ENCODE assay signal across 19 cellular contexts in the genomic region with DNA sequence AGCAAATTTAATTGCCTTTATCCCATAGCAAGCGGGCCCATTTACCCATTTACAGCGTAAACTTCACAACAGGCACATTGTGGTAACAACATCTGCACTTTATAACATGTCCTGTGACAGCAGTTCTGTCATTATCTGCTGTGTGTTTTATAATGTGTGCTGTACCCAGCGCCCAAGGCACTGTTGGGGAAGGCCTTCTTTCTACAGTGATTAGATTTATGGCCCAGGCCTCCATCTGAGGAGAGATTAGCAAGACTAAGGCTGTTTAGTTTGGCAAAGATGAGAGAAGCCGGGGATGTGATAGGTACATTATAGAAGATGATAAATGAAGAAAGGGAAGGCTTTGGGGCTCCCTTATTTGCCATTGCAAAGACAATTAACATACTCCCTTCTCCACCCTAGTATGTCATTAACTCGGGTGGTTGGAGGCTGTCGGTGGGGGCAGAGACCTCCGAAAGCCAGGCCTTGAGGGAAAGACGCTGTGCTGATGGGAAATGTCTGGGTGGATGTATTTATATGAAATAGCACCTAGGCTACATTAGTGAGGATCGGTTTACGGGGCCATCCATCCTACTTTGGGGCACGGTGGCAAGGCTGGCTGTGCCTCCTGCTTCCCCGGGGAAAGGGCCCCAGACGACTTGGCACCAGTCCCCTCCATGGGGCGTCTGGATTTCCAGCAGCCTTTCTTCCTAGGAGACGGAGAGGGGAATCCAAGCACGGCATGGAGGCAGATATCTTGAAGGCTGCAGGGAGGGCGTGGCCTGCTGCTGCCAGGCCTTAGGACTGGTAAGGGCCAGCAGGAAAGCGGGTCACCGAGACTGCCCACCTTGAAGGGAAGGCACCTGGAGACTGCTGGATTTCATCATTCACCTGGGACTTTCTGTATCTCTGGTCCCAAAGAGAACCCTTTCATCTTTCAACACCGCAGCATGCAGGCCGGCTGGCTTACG.
DNase-seq lines count a peak whose midpoint lies in the region; FAIRE-seq and TF ChIP-seq lines count a peak whose summit lies in the region.
"Had no signal": no experiment of that assay in that cellular context is flagged by ENCODE, and none has a peak within 500 bp of the region (broad histone marks: within the 10 kb centered on the region; RNA-seq: fewer than 3 reads in every experiment).

No MANE protein-coding gene starts in this region.

- no peaks in the 10 kb centered on the region for H4K20me1 ChIP-seq in SK-N-SH (ENCODE audit: insufficient read depth)

- no peaks in the 10 kb centered on the region for H3K9me3 Mint-ChIP-seq in Caco-2 (ENCODE audit: unreplicated experiment)
- H3K9me3 Mint-ChIP-seq: activated naive CD4-positive, alpha-beta T cell treated with anti-CD3 and anti-CD28 coated beads, Interleukin-2, amount 50 U/mL, for 72 hours had no signal

- no peak for FAIRE-seq in small intestine (lab: Jason Lieb, UNC)
- FAIRE-seq: astrocyte, D721Med, frontal cortex had no signal

- H3F3A ChIP-seq in SK-N-SH (replicated peaks; ENCODE audit: insufficient read depth) = no peaks in the 10 kb centered on the region

- H3K4me3 ChIP-seq in SK-N-SH (ENCODE audit: low read depth in 2 of 2, low read length in 1 of 2) = no peak overlapping the region; a peak in 1 of 4 replicates
- no peak overlapping the region for H3K4me3 ChIP-seq in small intestine (ENCODE audit: low read depth in 1 of 2, low read length in 2 of 2)
- H3K4me3 ChIP-seq in dorsolateral prefrontal cortex = no peak overlapping the region
- H3K4me3 ChIP-seq in Caco-2 (ENCODE audit: low read depth, low read length) = no peak overlapping the region
- H3K4me3 ChIP-seq: SJCRH30, spleen had no signal

- POLR2A ChIA-PET in SK-N-SH (lab: Yijun Ruan, JAX) (no interaction called here), Caco-2 (lab: Charles Lee) (no interaction called here)

- no peak for TF ChIP-seq CTCF in SK-N-SH (IDR thresholded peaks at IDR 0.05)
- no peak for TF ChIP-seq CTCF in dorsolateral prefrontal cortex (IDR thresholded peaks at IDR 0.05 in 54 of 56, conservative IDR thresholded peaks at IDR 0.05 in 2 of 56; ENCODE audit: low read depth in 1 of 56, partially characterized antibody in 56 of 56)
- no peak for TF ChIP-seq CTCF in Caco-2 (IDR thresholded peaks at IDR 0.05; ENCODE audit: insufficient read depth in 1 of 2, low read depth in 1 of 2, low read length in 1 of 2, severe bottlenecking in 1 of 2, unreplicated experiment in 1 of 2)

- no TSS peak for BruUV-seq in Caco-2 (replicated peaks; lab: Mats Ljungman, UMichigan)

- H3K4me1 ChIP-seq in SK-N-SH (ENCODE audit: control insufficient read depth in 1 of 2, insufficient read depth in 2 of 2, low read depth in 1 of 2, low read length in 1 of 2) = peaks cover 0 to 17% of the 10 kb centered on the region in 2 experiments; a peak in 2 of 4 replicates
- H3K4me1 ChIP-seq in small intestine (ENCODE audit: control insufficient read depth in 2 of 2, insufficient read depth in 1 of 2, low read depth in 1 of 2, low read length in 1 of 2) = no peaks in the 10 kb centered on the region
- no peaks in the 10 kb centered on the region for H3K4me1 ChIP-seq in Caco-2
- H3K4me1 ChIP-seq: spleen had no signal

- H3K4me3 Mint-ChIP-seq in Caco-2 (ENCODE audit: unreplicated experiment) = no peak overlapping the region
- H3K4me3 Mint-ChIP-seq: B cell had no signal

- no peak overlapping the region for H3K9ac ChIP-seq in SK-N-SH

- no peaks in the 10 kb centered on the region for H3K27me3 Mint-ChIP-seq in Caco-2 (ENCODE audit: insufficient read depth, unreplicated experiment)

- no peak overlapping the region for H3K27ac Mint-ChIP-seq in Caco-2 (ENCODE audit: unreplicated experiment)
- H3K27ac Mint-ChIP-seq: activated naive CD4-positive, alpha-beta T cell treated with anti-CD3 and anti-CD28 coated beads, Interleukin-2, amount 50 U/mL, for 72 hours; B cell had no signal

- H3K27ac ChIP-seq in SK-N-SH (ENCODE audit: low read depth in 2 of 2, low read length in 1 of 2) = peak overlapping the region in 1 of 2 experiments; percentile 97; a peak in 2 of 4 replicates
- no peak overlapping the region for H3K27ac ChIP-seq in small intestine (ENCODE audit: low read depth in 1 of 2, low read length in 1 of 2)
- no peak overlapping the region for H3K27ac ChIP-seq in dorsolateral prefrontal cortex
- H3K27ac ChIP-seq: 22Rv1, SJCRH30, spleen had no signal

- H3K36me3 Mint-ChIP-seq in Caco-2 (ENCODE audit: insufficient read depth, unreplicated experiment) = no peaks in the 10 kb centered on the region
- H3K36me3 Mint-ChIP-seq: activated naive CD4-positive, alpha-beta T cell treated with anti-CD3 and anti-CD28 coated beads, Interleukin-2, amount 50 U/mL, for 72 hours had no signal

- H3K4me2 ChIP-seq in SK-N-SH = no peak overlapping the region

- no peak overlapping the region for H2AFZ ChIP-seq in SK-N-SH (ENCODE audit: low read depth)

- 41% methylated on average over 17 of the region's 22 CpGs for WGBS in SK-N-SH (ENCODE audit: low lambda C conversion rate)
- 26 to 62% (median 47%) methylated on average over 22 of the region's 22 CpGs for WGBS in small intestine, 3 donors

- intact Hi-C loops in dorsolateral prefrontal cortex (cut with DNase I) = no loop called here
- intact Hi-C loops in Caco-2 (cut with micrococcal nuclease; ENCODE audit: unreplicated experiment) = no loop called here

- TF ChIP-seq EP300 in SK-N-SH (IDR thresholded peaks at IDR 0.05; ENCODE audit: borderline replicate concordance in 1 of 2, low read depth in 1 of 2, low read length in 1 of 2) = peak in 1 of 2 experiments; percentile 99; a peak in 2 of 4 replicates

- H3K9me3 ChIP-seq in SK-N-SH = no peaks in the 10 kb centered on the region
- H3K9me3 ChIP-seq in small intestine (ENCODE audit: control insufficient read depth, low read depth) = no peaks in the 10 kb centered on the region
- no peaks in the 10 kb centered on the region for H3K9me3 ChIP-seq in Caco-2
- H3K9me3 ChIP-seq: SJCRH30, spleen had no signal

- H3K36me3 ChIP-seq in SK-N-SH (replicated peaks in 1 of 2; ENCODE audit: control insufficient read depth in 1 of 2, insufficient read depth in 2 of 2, low read length in 1 of 2) (no peaks in the 10 kb centered on the region), small intestine (ENCODE audit: control insufficient read depth in 2 of 2, insufficient read depth in 2 of 2, low read length in 2 of 2) (no peaks in the 10 kb centered on the region), Caco-2 (ENCODE audit: control insufficient read depth, insufficient read depth, low read length) (no peaks in the 10 kb centered on the region)
- H3K36me3 ChIP-seq: SJCRH30, spleen had no signal

- no peaks in the 10 kb centered on the region for H3K9me2 ChIP-seq in SK-N-SH

- peaks cover 14% of the 10 kb centered on the region for H3K4me1 Mint-ChIP-seq in Caco-2 (ENCODE audit: low read depth, unreplicated experiment)
- H3K4me1 Mint-ChIP-seq: B cell had no signal

- peak; percentile 43 for TF ChIP-seq RAD21 in SK-N-SH (IDR thresholded peaks at IDR 0.05; ENCODE audit: low read length)

- DNase-seq in NCI-H1417 (lab: John Stamatoyannopoulos, UW) = peak in 2 of 3 experiments; percentile 5 to 45
- no peak for DNase-seq in NCI-H1417 treated with DMSO at 0.1 percent for 48 hours (lab: John Stamatoyannopoulos, UW)
- peak; percentile 83 for DNase-seq in SK-N-SH
- DNase-seq in left kidney (ENCODE audit: low read depth, low spot score) = peak; percentile 87
- peak; percentile 52 for DNase-seq in small intestine
- DNase-seq in NCI-H345 (lab: John Stamatoyannopoulos, UW) = no peak
- DNase-seq in dorsolateral prefrontal cortex = no peak
- DNase-seq in Caco-2 = no peak
- DNase-seq: NCI-H1105 treated with DMSO at 0.1 percent for 48 hours; PC-3; SJCRH30; spleen; stimulated activated CD4-positive, alpha-beta T cell treated with anti-CD3 and anti-CD28 coated beads, Interleukin-4, amount 100 ng/mL, for 4 hours had no signal

- H3K79me2 ChIP-seq in SK-N-SH (ENCODE audit: insufficient read depth) = no peaks in the 10 kb centered on the region

- CTCF ChIA-PET in SK-N-SH (lab: Yijun Ruan, JAX) (no interaction called here), Caco-2 (lab: Charles Lee) (no interaction called here)

- H3K27me3 ChIP-seq in SK-N-SH (ENCODE audit: insufficient read depth) = no peaks in the 10 kb centered on the region
- H3K27me3 ChIP-seq in small intestine (ENCODE audit: control insufficient read depth in 2 of 2, insufficient read depth in 2 of 2, low read length in 2 of 2) = no peaks in the 10 kb centered on the region
- H3K27me3 ChIP-seq in dorsolateral prefrontal cortex = peaks cover 0 to 8% (median 0%) of the 10 kb centered on the region in 45 donors
- no peaks in the 10 kb centered on the region for H3K27me3 ChIP-seq in Caco-2 (replicated peaks; ENCODE audit: control insufficient read depth, insufficient read depth, low read length)
- H3K27me3 ChIP-seq: SJCRH30 had no signal

TF ChIP-seq in SK-N-SH, 30 proteins besides CTCF, POLR2A, EP300 and RAD21 (continues in another document):
- TF ChIP-seq, protein P1, sequence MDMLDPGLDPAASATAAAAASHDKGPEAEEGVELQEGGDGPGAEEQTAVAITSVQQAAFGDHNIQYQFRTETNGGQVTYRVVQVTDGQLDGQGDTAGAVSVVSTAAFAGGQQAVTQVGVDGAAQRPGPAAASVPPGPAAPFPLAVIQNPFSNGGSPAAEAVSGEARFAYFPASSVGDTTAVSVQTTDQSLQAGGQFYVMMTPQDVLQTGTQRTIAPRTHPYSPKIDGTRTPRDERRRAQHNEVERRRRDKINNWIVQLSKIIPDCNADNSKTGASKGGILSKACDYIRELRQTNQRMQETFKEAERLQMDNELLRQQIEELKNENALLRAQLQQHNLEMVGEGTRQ (IDR thresholded peaks at IDR 0.05; ENCODE audit: borderline replicate concordance, low read depth, low read length) = no peak
- no peak for TF ChIP-seq FOXM1 (IDR thresholded peaks at IDR 0.05; ENCODE audit: low read depth)
- TF ChIP-seq CHD2 (IDR thresholded peaks at IDR 0.05; ENCODE audit: low read length, partially characterized antibody) = peak; percentile 82
- no peak for TF ChIP-seq RXRA (IDR thresholded peaks at IDR 0.05; ENCODE audit: borderline replicate concordance, low read depth)
- TF ChIP-seq RCOR1 (IDR thresholded peaks at IDR 0.05; ENCODE audit: low read length) = peak; percentile 94
- no peak for TF ChIP-seq TEAD4 (IDR thresholded peaks at IDR 0.05; ENCODE audit: borderline replicate concordance, insufficient read depth)
- peak; percentile 99 for TF ChIP-seq GATA2 (CRISPR knock-in tag; IDR thresholded peaks at IDR 0.05)
- TF ChIP-seq, protein P2, sequence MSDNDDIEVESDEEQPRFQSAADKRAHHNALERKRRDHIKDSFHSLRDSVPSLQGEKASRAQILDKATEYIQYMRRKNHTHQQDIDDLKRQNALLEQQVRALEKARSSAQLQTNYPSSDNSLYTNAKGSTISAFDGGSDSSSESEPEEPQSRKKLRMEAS (IDR thresholded peaks at IDR 0.05; ENCODE audit: low read depth) = no peak
- TF ChIP-seq, protein P3, sequence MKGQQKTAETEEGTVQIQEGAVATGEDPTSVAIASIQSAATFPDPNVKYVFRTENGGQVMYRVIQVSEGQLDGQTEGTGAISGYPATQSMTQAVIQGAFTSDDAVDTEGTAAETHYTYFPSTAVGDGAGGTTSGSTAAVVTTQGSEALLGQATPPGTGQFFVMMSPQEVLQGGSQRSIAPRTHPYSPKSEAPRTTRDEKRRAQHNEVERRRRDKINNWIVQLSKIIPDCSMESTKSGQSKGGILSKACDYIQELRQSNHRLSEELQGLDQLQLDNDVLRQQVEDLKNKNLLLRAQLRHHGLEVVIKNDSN (IDR thresholded peaks at IDR 0.05; ENCODE audit: borderline replicate concordance, low read depth) = no peak

Comparison
In these comparisons a context has a peak if more than half of its experiments do, and no peak if none do; other contexts are left out.
1. DNase-seq: peak in NCI-H1417 (2 of 3), SK-N-SH (single experiment), left kidney (single experiment) and small intestine (single experiment); none in NCI-H1417 treated with DMSO at 0.1 percent for 48 hours (single experiment), NCI-H345 (single experiment), dorsolateral prefrontal cortex (0 of 10) and Caco-2 (0 of 2).